14 cellular contexts compared by ENCODE assay signal in the genomic region with DNA sequence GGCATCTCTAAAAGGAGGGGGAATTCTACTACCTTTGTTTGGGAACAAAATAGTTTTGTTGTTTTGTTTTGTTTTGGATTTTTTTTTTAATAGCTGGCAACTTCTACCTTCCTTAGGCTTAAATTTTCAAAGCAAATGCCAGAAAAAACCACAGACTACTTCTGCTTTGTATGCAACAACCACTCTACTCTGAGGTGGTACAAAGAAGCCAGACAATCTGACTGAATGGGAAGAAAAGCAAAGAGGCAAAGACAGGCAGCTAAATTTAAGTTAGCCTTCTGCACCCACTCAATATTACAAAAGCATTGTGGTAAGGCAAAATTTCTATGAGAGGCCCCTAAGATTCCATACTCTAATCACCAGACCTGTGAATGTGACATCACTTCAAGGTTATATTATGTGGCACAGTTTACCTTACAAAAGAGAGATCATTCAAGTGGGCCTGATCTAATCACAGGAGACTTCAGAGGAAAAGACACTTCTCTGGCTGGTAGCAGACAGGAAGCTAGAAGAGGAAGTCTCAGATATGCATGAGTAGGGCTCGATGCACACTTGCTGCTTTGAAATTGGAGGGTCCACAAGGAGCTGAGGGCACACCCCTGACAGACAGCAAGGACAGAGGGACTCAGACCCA.
DNase-seq lines count a peak whose midpoint lies in the region; ATAC-seq and TF ChIP-seq lines count a peak whose summit lies in the region.
"Had no signal": no experiment of that assay in that cellular context is flagged by ENCODE, and none has a peak within 500 bp of the region (broad histone marks: within the 10 kb centered on the region; RNA-seq: fewer than 3 reads in every experiment).

No MANE protein-coding gene starts in this region.

- no peaks in the 10 kb centered on the region for H3K9me3 ChIP-seq in Loucy (ENCODE audit: insufficient read depth, low read depth, low read length)
- H3K9me3 ChIP-seq: esophagus muscularis mucosa, suprapubic skin had no signal

- peak overlapping the region; percentile 19; the same call in 1 of the 2 replicates for H2AFZ ChIP-seq in Loucy (ENCODE audit: low read length)

- H3F3A ChIP-seq in Loucy (ENCODE audit: low read depth) = no peaks in the 10 kb centered on the region

- H3K79me2 ChIP-seq in Loucy (ENCODE audit: insufficient read depth, low read length) = no peaks in the 10 kb centered on the region

- H3K9me2 ChIP-seq in Loucy (replicated peaks; ENCODE audit: low read depth, low read length) = no peaks in the 10 kb centered on the region

- TF ChIP-seq CTCF in Loucy (conservative IDR thresholded peaks at IDR 0.05; ENCODE audit: low read length) = no peak
- TF ChIP-seq CTCF in neural crest cell (conservative IDR thresholded peaks at IDR 0.05) = no peak

- peak overlapping the region; percentile 56 for H3K4me2 ChIP-seq in Loucy (ENCODE audit: low read depth, low read length, poor library complexity, severe bottlenecking)

- peaks cover 3% of the 10 kb centered on the region for H3K4me1 Mint-ChIP-seq in neural crest cell
- H3K4me1 Mint-ChIP-seq: CD4-positive, alpha-beta memory T cell had no signal

- H3K4me3 Mint-ChIP-seq in neural crest cell = no peak overlapping the region
- H3K4me3 Mint-ChIP-seq: CD4-positive, alpha-beta memory T cell had no signal

- no peaks in the 10 kb centered on the region for H3K27me3 Mint-ChIP-seq in neural crest cell (ENCODE audit: low read depth)
- H3K27me3 Mint-ChIP-seq: CD4-positive, alpha-beta memory T cell had no signal

- DNase-seq in neural crest cell (ENCODE audit: low read depth, low spot score) (no peak), GM19240 (ENCODE audit: insufficient read length, low spot score) (no peak), NCI-H510A (lab: John Stamatoyannopoulos, UW) (no peak)
- DNase-seq in activated CD8-positive, alpha-beta memory T cell treated with anti-CD3 and anti-CD28 coated beads, Interleukin-2, amount 50 U/mL, for 4 hours = no peak
- DNase-seq: CD4-positive, alpha-beta memory T cell; IMR-90; NCI-H1694 treated with DMSO at 0.1 percent for 48 hours; SHP77 treated with DMSO at 0.1 percent for 48 hours had no signal

- H3K9ac ChIP-seq in Loucy (ENCODE audit: low read depth, low read length, poor library complexity, severe bottlenecking) = peak overlapping the region; percentile 16

- no peaks in the 10 kb centered on the region for H3K36me3 ChIP-seq in Loucy (ENCODE audit: insufficient read depth, low read length)
- H3K36me3 ChIP-seq: esophagus muscularis mucosa, suprapubic skin had no signal

- H3K9me3 Mint-ChIP-seq in neural crest cell = no peaks in the 10 kb centered on the region

- no peaks in the 10 kb centered on the region for H3K36me3 Mint-ChIP-seq in neural crest cell (ENCODE audit: low read depth)
- H3K36me3 Mint-ChIP-seq: CD4-positive, alpha-beta memory T cell had no signal

- H3K4me3 ChIP-seq in Loucy (ENCODE audit: low read length, poor library complexity, severe bottlenecking) = peak overlapping the region; percentile 32
- H3K4me3 ChIP-seq: esophagus muscularis mucosa, suprapubic skin had no signal

- H3K27ac Mint-ChIP-seq in neural crest cell (ENCODE audit: unreplicated experiment) = peak overlapping the region; percentile 19
- H3K27ac Mint-ChIP-seq: CD4-positive, alpha-beta memory T cell had no signal

- no peaks in the 10 kb centered on the region for H4K20me1 ChIP-seq in Loucy (ENCODE audit: insufficient read depth, low read length, poor library complexity, severe bottlenecking)

- ATAC-seq in GM18909 (IDR thresholded peaks at IDR 0.05; ENCODE audit: poor library complexity, unreplicated experiment) (peak; percentile 80), HG02678 (IDR thresholded peaks at IDR 0.05; ENCODE audit: unreplicated experiment) (peak; percentile 72), HG02884 (IDR thresholded peaks at IDR 0.05; ENCODE audit: unreplicated experiment) (no peak)

- H3K4me1 ChIP-seq in Loucy (ENCODE audit: insufficient read depth, low read length, poor library complexity, severe bottlenecking) = peaks cover 29% of the 10 kb centered on the region
- H3K4me1 ChIP-seq: esophagus muscularis mucosa, suprapubic skin had no signal

- H3K27me3 ChIP-seq in Loucy (ENCODE audit: insufficient read depth, low read length, poor library complexity, severe bottlenecking) = no peaks in the 10 kb centered on the region
- H3K27me3 ChIP-seq: esophagus muscularis mucosa, suprapubic skin had no signal
